1 cellular context compared by ENCODE assay signal in the genomic region with DNA sequence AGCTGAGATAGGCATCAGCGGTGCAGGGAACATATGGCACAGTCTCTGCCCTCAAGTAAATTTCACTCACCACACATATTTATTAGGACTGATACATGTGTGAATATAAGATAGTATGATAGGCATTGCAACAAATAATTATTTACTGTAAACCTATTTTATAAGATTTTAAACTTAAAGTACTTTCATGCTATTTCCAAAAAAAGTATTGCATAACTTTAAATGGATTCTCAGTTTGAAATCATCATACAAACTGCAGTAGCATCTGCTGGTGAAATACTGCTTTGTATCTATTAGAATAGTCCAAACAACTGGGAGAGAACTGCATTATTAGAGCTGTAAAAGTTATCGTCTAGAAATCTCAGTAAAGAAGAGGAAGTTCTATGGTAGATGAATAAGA.
A peak's percentile ranks its signal among the peaks of the same experiment; 100 is the strongest.
DNase-seq lines count a peak whose midpoint lies in the region; ATAC-seq, FAIRE-seq and TF ChIP-seq lines count a peak whose summit lies in the region.
"Not testable (repeated sequence)": the region's sequence is repeated elsewhere in the genome, so short reads cannot be mapped to it uniquely, and the experiment has no call there.

No MANE protein-coding gene starts in this region.

- H3K27ac ChIP-seq in K562 (ENCODE audit: extremely low read depth, low read depth, low read length): not testable (repeated sequence)

- not testable (repeated sequence) for TF ChIP-seq POLR2A in K562 (conservative IDR thresholded peaks at IDR 0.05)

- intact Hi-C loops in K562 (cut with micrococcal nuclease): not testable (repeated sequence)

- not testable (repeated sequence) for H2AFZ ChIP-seq in K562 (ENCODE audit: low read depth, low read length)

- FAIRE-seq in K562 (lab: Jason Lieb, UNC): not testable (repeated sequence)

- under 1% methylated on average over 2 of the region's 2 CpGs for WGBS in K562 (ENCODE audit: insufficient coverage, low coverage, missing lambda C conversion rate)

- H3K4me3 ChIP-seq in K562: not testable (repeated sequence)

- H3K9ac ChIP-seq in K562 (ENCODE audit: insufficient read depth in 1 of 2, low read depth in 2 of 2, low read length in 2 of 2): not testable (repeated sequence)

- not testable (repeated sequence) for TF ChIP-seq RAD21 in K562 (CRISPR knock-in tag; conservative IDR thresholded peaks at IDR 0.05 in 1 of 2, IDR thresholded peaks at IDR 0.05 in 1 of 2)

- ATAC-seq in K562: not testable (repeated sequence)

- not testable (repeated sequence) for H3K4me2 ChIP-seq in K562 (ENCODE audit: insufficient read depth, low read length)

- not testable (repeated sequence) for TF ChIP-seq CTCF in K562 (IDR thresholded peaks at IDR 0.05 in 2 of 3, conservative IDR thresholded peaks at IDR 0.05 in 1 of 3; ENCODE audit: insufficient read depth in 2 of 3, low read depth in 1 of 3, low read length in 3 of 3)

- DNase-seq in K562 (ENCODE audit: extremely low read depth in 1 of 4, low spot score in 3 of 4): not testable (repeated sequence)

- not testable (repeated sequence) for H3K9me1 ChIP-seq in K562 (ENCODE audit: control insufficient read depth, insufficient read depth, low read length)

- not testable (repeated sequence) for H3K36me3 ChIP-seq in K562 (ENCODE audit: control insufficient read depth, insufficient read depth, low read length)

- in situ Hi-C loops in K562 (cut with MboI): not testable (repeated sequence)

- not testable (repeated sequence) for H3K4me1 ChIP-seq in K562 (replicated peaks in 1 of 2; ENCODE audit: control insufficient read depth in 2 of 2, insufficient read depth in 2 of 2, low read length in 2 of 2)

- H3K9me3 ChIP-seq in K562 (replicated peaks; ENCODE audit: control insufficient read depth, insufficient read depth, low read depth, low read length): not testable (repeated sequence)

- TF ChIP-seq EP300 in K562 (IDR thresholded peaks at IDR 0.05; ENCODE audit: low read length): not testable (repeated sequence)

- BruUV-seq in K562 (replicated peaks; lab: Mats Ljungman, UMichigan): not testable (repeated sequence)

- H4K20me1 ChIP-seq in K562 (replicated peaks; ENCODE audit: control insufficient read depth, insufficient read depth, low read length): not testable (repeated sequence)

- CTCF ChIA-PET in K562 (lab: Yijun Ruan, JAX; ENCODE audit: low intra/inter-chr PET ratio): not testable (repeated sequence)

- peaks cover 9 to 13% of the 10 kb centered on the region in 2 experiments; a peak in 3 of 5 replicates for H3K27me3 ChIP-seq in K562 (ENCODE audit: control insufficient read depth in 2 of 2, insufficient read depth in 2 of 2, low read length in 2 of 2)

- H3K79me2 ChIP-seq in K562 (ENCODE audit: control insufficient read depth, insufficient read depth, low read length): not testable (repeated sequence)

- POLR2A ChIA-PET in K562 (lab: Yijun Ruan, JAX): interaction anchor here (1.9 to 2.6 kb wide), 2 partner anchors 13 to 17 kb away, joined by 5 to 10 read pairs; no protein-coding TSS in a partner anchor

TF ChIP-seq in K562, 482 proteins besides CTCF, POLR2A, EP300 and RAD21:
- TF ChIP-seq ZNF785 (CRISPR knock-in tag; IDR thresholded peaks at IDR 0.05): peak; percentile 43; the same call in 1 of the 2 replicates
- TF ChIP-seq CEBPG (CRISPR knock-in tag; IDR thresholded peaks at IDR 0.05): not testable (repeated sequence)
- peak in 1 of 2 experiments; percentile 94; a peak in 3 of 4 replicates for TF ChIP-seq CEBPG (tag; conservative IDR thresholded peaks at IDR 0.05 in 1 of 2, IDR thresholded peaks at IDR 0.05 in 1 of 2)
- TF ChIP-seq CEBPB (tag; IDR thresholded peaks at IDR 0.05): peak; percentile 90
